In the genomic region with DNA sequence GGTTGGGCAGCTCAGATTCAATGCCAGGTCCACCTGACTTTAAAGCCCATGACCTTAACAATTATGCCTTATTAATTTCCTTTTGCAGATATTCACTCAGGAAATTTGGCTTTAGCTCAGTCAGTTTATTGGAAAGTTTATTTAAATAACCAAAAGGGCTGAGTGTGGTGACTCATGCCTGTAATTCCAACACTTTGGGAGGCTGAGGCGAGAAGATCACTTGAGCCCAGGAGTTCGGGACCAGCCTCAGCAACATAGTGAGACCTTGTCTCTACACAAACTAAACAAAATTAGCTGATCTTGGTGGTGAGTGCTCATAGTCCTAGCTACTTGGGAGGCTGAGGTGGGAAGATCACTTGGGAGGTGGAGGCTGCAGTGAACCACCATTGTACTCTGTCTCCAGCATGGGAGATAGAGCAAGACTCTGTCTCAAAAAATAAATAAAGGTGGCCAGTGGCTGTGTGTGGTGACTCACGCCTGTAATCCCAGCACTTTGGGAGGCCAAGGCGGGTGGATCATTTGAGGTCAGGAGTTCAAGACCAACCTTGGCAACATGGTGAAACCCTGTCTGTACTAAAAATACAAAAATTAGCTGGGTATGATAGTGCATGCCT, we compare ENCODE assay signal across 20 cellular contexts. TPM values are rescaled to one million over a fixed set of nuclear protein-coding genes. Genes with fewer than 3 reads are reported as not detected.
DNase-seq lines count a peak whose midpoint lies in the region; ATAC-seq and TF ChIP-seq lines count a peak whose summit lies in the region.
"Had no signal": no experiment of that assay in that cellular context is flagged by ENCODE, and none has a peak within 500 bp of the region (broad histone marks: within the 10 kb centered on the region; RNA-seq: fewer than 3 reads in every experiment).

No MANE protein-coding gene starts in this region.

- no peaks in the 10 kb centered on the region for H3F3A ChIP-seq in PC-3 (ENCODE audit: low read length, unreplicated experiment)

- no peaks in the 10 kb centered on the region for H3K9me2 ChIP-seq in PC-3 (replicated peaks; ENCODE audit: low read length)
- H3K9me2 ChIP-seq in OCI-LY7 (ENCODE audit: insufficient read depth, low read length) = no peaks in the 10 kb centered on the region

- H4K20me1 ChIP-seq in mammary epithelial cell (ENCODE audit: insufficient read depth, low read length) = no peaks in the 10 kb centered on the region
- no peaks in the 10 kb centered on the region for H4K20me1 ChIP-seq in PC-3 (ENCODE audit: low read length)
- peaks cover 15% of the 10 kb centered on the region; the same call in 1 of the 2 replicates for H4K20me1 ChIP-seq in OCI-LY7 (ENCODE audit: insufficient read depth, low read length)

- H3K79me2 ChIP-seq in mammary epithelial cell (ENCODE audit: insufficient read depth, low read length) = no peaks in the 10 kb centered on the region
- H3K79me2 ChIP-seq in PC-3 (ENCODE audit: low read length) = no peaks in the 10 kb centered on the region
- peaks cover 91% of the 10 kb centered on the region for H3K79me2 ChIP-seq in OCI-LY7 (ENCODE audit: insufficient read depth, low read depth, low read length)

- WGBS in mammary epithelial cell (ENCODE audit: low coverage, missing lambda C conversion rate) = 94% methylated on average over 4 of the region's 4 CpGs

- H3K27me3 ChIP-seq in mammary epithelial cell (ENCODE audit: insufficient read depth, low read length) (no peaks in the 10 kb centered on the region), PC-3 (ENCODE audit: low read length) (no peaks in the 10 kb centered on the region)
- H3K27me3 ChIP-seq: SJCRH30 had no signal

- H3K4me2 ChIP-seq in mammary epithelial cell (ENCODE audit: insufficient read depth, low read depth, low read length) (no peak overlapping the region), PC-3 (ENCODE audit: low read length) (no peak overlapping the region), OCI-LY7 (ENCODE audit: low read length) (no peak overlapping the region)

- H3K9me3 ChIP-seq in mammary epithelial cell (replicated peaks; ENCODE audit: insufficient read depth, low read length) (no peaks in the 10 kb centered on the region), PC-3 (ENCODE audit: low read length) (no peaks in the 10 kb centered on the region), OCI-LY7 (ENCODE audit: low read length) (no peaks in the 10 kb centered on the region)
- H3K9me3 ChIP-seq: heart right ventricle, SJCRH30 had no signal

- H2AFZ ChIP-seq in mammary epithelial cell (ENCODE audit: low read depth, low read length) (no peak overlapping the region), PC-3 (ENCODE audit: low read length) (no peak overlapping the region), OCI-LY7 (ENCODE audit: low read length) (no peak overlapping the region)

- in situ Hi-C loops in mammary epithelial cell (cut with MboI; ENCODE audit: low sequenced_read_pairs in 2 of 2) = no loop called here

- H3K9me3 Mint-ChIP-seq in MCF 10A (ENCODE audit: unreplicated experiment) = no peaks in the 10 kb centered on the region
- H3K9me3 Mint-ChIP-seq in activated naive CD8-positive, alpha-beta T cell treated with anti-CD3 and anti-CD28 coated beads, Interleukin-2, amount 50 U/mL, for 24 hours = no peaks in the 10 kb centered on the region
- H3K9me3 Mint-ChIP-seq in stimulated activated naive B cell treated with anti-CD40 and anti-IgM and Interleukin-4, amounts not matched to agents 10 μg/mL and 1 μg/mL and 100 μg/mL, for 72 hours = peaks cover 0 to 3% of the 10 kb centered on the region in 2 donors
- H3K9me3 Mint-ChIP-seq: nephron progenitor cell had no signal

- H3K4me3 ChIP-seq in mammary epithelial cell (replicated peaks in 1 of 3; ENCODE audit: insufficient read depth in 1 of 3, low read depth in 2 of 3, low read length in 3 of 3) (no peak overlapping the region), PC-3 (ENCODE audit: low read length) (no peak overlapping the region), OCI-LY7 (ENCODE audit: low read depth, low read length, poor library complexity, severe bottlenecking) (no peak overlapping the region)
- H3K4me3 ChIP-seq: SJCRH30 had no signal

- no peaks in the 10 kb centered on the region for H3K4me1 ChIP-seq in mammary epithelial cell (ENCODE audit: insufficient read depth, low read length)
- H3K4me1 ChIP-seq in PC-3 (ENCODE audit: insufficient read depth, low read length) = peaks cover 5% of the 10 kb centered on the region; the same call in 1 of the 2 replicates
- no peaks in the 10 kb centered on the region for H3K4me1 ChIP-seq in OCI-LY7 (ENCODE audit: insufficient read depth, low read length, poor library complexity, severe bottlenecking)
- H3K4me1 ChIP-seq: SJCRH30 had no signal

- no peak overlapping the region for H3K27ac Mint-ChIP-seq in MCF 10A (ENCODE audit: low read depth, unreplicated experiment)
- H3K27ac Mint-ChIP-seq in activated naive CD8-positive, alpha-beta T cell treated with anti-CD3 and anti-CD28 coated beads, Interleukin-2, amount 50 U/mL, for 24 hours = peak overlapping the region; percentile 98
- H3K27ac Mint-ChIP-seq in stimulated activated naive B cell treated with anti-CD40 and anti-IgM and Interleukin-4, amounts not matched to agents 10 μg/mL and 1 μg/mL and 100 μg/mL, for 72 hours = peak overlapping the region; percentile 76
- H3K27ac Mint-ChIP-seq: nephron progenitor cell had no signal

- POLR2A ChIA-PET in MCF 10A (lab: Yijun Ruan, JAX) (interaction anchor here (1.2 to 1.4 kb wide), 2 partner anchors 15 to 182 kb away, joined by 3 read pairs; no protein-coding TSS in a partner anchor), PC-3 (lab: Charles Lee; ENCODE audit: unreplicated experiment) (no interaction called here), OCI-LY7 (lab: Charles Lee) (interaction anchor here (0.6 kb wide), 1 partner anchor 11 kb away, joined by 3 read pairs; no protein-coding TSS in a partner anchor), RWPE1 (lab: Yijun Ruan, JAX; ENCODE audit: low non-redundant PET) (no interaction called here)

- no peaks in the 10 kb centered on the region for H3K36me3 ChIP-seq in mammary epithelial cell (ENCODE audit: insufficient read depth, low read length)
- no peaks in the 10 kb centered on the region for H3K36me3 ChIP-seq in PC-3 (ENCODE audit: low read depth, low read length)
- H3K36me3 ChIP-seq in OCI-LY7 (ENCODE audit: insufficient read depth, low read length) = peaks cover 91% of the 10 kb centered on the region
- H3K36me3 ChIP-seq: SJCRH30 had no signal

- CTCF ChIA-PET in MCF 10A (lab: Yijun Ruan, JAX) = interaction anchor here (0.7 to 1.4 kb wide), 4 partner anchors 14 to 400 kb away, joined by 3 to 6 read pairs (median 4); no protein-coding TSS in a partner anchor
- CTCF ChIA-PET in mammary epithelial cell (lab: Charles Lee; ENCODE audit: low non-redundant PET) = no interaction called here
- CTCF ChIA-PET in PC-3 (lab: Charles Lee) = interaction anchor here (0.6 kb wide), 1 partner anchor 456 kb away, joined by 3 read pairs; no protein-coding TSS in a partner anchor
- CTCF ChIA-PET in OCI-LY7 (lab: Charles Lee; ENCODE audit: unreplicated experiment) = no interaction called here
- CTCF ChIA-PET in RWPE1 (lab: Yijun Ruan, JAX) = no interaction called here

- intact Hi-C loops in MCF 10A (cut with micrococcal nuclease) (no loop called here), mammary epithelial cell (cut with micrococcal nuclease) (no loop called here), PC-3 (cut with micrococcal nuclease) (no loop called here), OCI-LY7 (cut with micrococcal nuclease; ENCODE audit: unreplicated experiment) (loop anchor here (10.0 kb wide), 1 partner anchor 65 kb away; no protein-coding TSS in a partner anchor)

- dilution Hi-C loops in mammary epithelial cell (cut with HindIII; ENCODE audit: low sequenced_read_pairs) = no loop called here

- no peak for TF ChIP-seq CTCF in MCF 10A (IDR thresholded peaks at IDR 0.05; ENCODE audit: unreplicated experiment)
- TF ChIP-seq CTCF in mammary epithelial cell (conservative IDR thresholded peaks at IDR 0.05 in 1 of 2, IDR thresholded peaks at IDR 0.05 in 1 of 2; ENCODE audit: extremely low read depth in 1 of 2, insufficient read depth in 1 of 2, low read depth in 1 of 2, low read length in 2 of 2) = no peak
- TF ChIP-seq CTCF in PC-3 (conservative IDR thresholded peaks at IDR 0.05; ENCODE audit: low read depth, low read length) = no peak
- no peak for TF ChIP-seq CTCF in OCI-LY7 (conservative IDR thresholded peaks at IDR 0.05; ENCODE audit: low read length)
- TF ChIP-seq CTCF in RWPE1 (conservative IDR thresholded peaks at IDR 0.05; ENCODE audit: low read depth) = no peak

- H3K36me3 Mint-ChIP-seq in MCF 10A (ENCODE audit: insufficient read depth, unreplicated experiment) = no peaks in the 10 kb centered on the region
- H3K36me3 Mint-ChIP-seq in activated naive CD8-positive, alpha-beta T cell treated with anti-CD3 and anti-CD28 coated beads, Interleukin-2, amount 50 U/mL, for 24 hours (ENCODE audit: low read depth) = peaks cover 75% of the 10 kb centered on the region
- peaks cover 41 to 59% of the 10 kb centered on the region in 2 donors for H3K36me3 Mint-ChIP-seq in stimulated activated naive B cell treated with anti-CD40 and anti-IgM and Interleukin-4, amounts not matched to agents 10 μg/mL and 1 μg/mL and 100 μg/mL, for 72 hours

- H3K4me3 Mint-ChIP-seq in MCF 10A (ENCODE audit: unreplicated experiment) = no peak overlapping the region
- H3K4me3 Mint-ChIP-seq in activated naive CD8-positive, alpha-beta T cell treated with anti-CD3 and anti-CD28 coated beads, Interleukin-2, amount 50 U/mL, for 24 hours = peak overlapping the region; percentile 87
- H3K4me3 Mint-ChIP-seq in stimulated activated naive B cell treated with anti-CD40 and anti-IgM and Interleukin-4, amounts not matched to agents 10 μg/mL and 1 μg/mL and 100 μg/mL, for 72 hours = no peak overlapping the region
- H3K4me3 Mint-ChIP-seq: nephron progenitor cell had no signal

- BruUV-seq in MCF 10A (replicated peaks; lab: Mats Ljungman, UMichigan) = no TSS peak
- no TSS peak for BruUV-seq in mammary epithelial cell (replicated peaks; lab: Mats Ljungman, UMichigan)
- BruUV-seq in PC-3 (replicated peaks; lab: Mats Ljungman, UMichigan) = no TSS peak
- BruUV-seq in OCI-LY7 (replicated peaks; lab: Mats Ljungman, UMichigan) = no TSS peak

- peak; percentile 21 for DNase-seq in MCF 10A (ENCODE audit: unreplicated experiment)
- no peak for DNase-seq in mammary epithelial cell
- DNase-seq in PC-3 = peak; percentile 29
- DNase-seq in activated naive CD8-positive, alpha-beta T cell treated with anti-CD3 and anti-CD28 coated beads, Interleukin-2, amount 50 U/mL, for 24 hours = no peak
- DNase-seq in stimulated activated naive B cell treated with anti-CD40 and anti-IgM and Interleukin-4, amounts not matched to agents 10 μg/mL and 1 μg/mL and 100 μg/mL, for 72 hours = no peak
- no peak for DNase-seq in hypothalamus (lab: John Stamatoyannopoulos, UW)
- DNase-seq in OCI-LY7 (ENCODE audit: low spot score) = no peak
- DNase-seq in RWPE1 (ENCODE audit: low spot score) = no peak
- DNase-seq: activated CD4-positive, CD25-positive, alpha-beta regulatory T cell; AML-193; cerebellar nuclear complex; heart right ventricle; KG1; NCI-H2081; nephron progenitor cell; right cardiac atrium; SJCRH30; stimulated activated CD4-positive, alpha-beta T cell treated with anti-CD3 and anti-CD28 coated beads, Interleukin-2, amount 100 ng/mL, for 48 hours had no signal

- H3K9ac ChIP-seq in mammary epithelial cell (ENCODE audit: insufficient read depth, low read length) (no peak overlapping the region), PC-3 (ENCODE audit: low read length) (no peak overlapping the region)

- H3K27ac ChIP-seq in mammary epithelial cell (ENCODE audit: insufficient read depth, low read depth, low read length) (no peak overlapping the region), PC-3 (ENCODE audit: low read length) (no peak overlapping the region), OCI-LY7 (ENCODE audit: low read depth, low read length, poor library complexity, severe bottlenecking) (no peak overlapping the region), RWPE1 (no peak overlapping the region)
- H3K27ac ChIP-seq: epithelial cell of prostate, SJCRH30 had no signal

- peak; percentile 24; the same call in 1 of the 2 replicates for ATAC-seq in PC-3
- no peak for ATAC-seq in activated naive CD8-positive, alpha-beta T cell treated with anti-CD3 and anti-CD28 coated beads, Interleukin-2, amount 50 U/mL, for 24 hours
- ATAC-seq in stimulated activated naive B cell treated with anti-CD40 and anti-IgM and Interleukin-4, amounts not matched to agents 10 μg/mL and 1 μg/mL and 100 μg/mL, for 72 hours (replicated peaks) = no peak
- ATAC-seq: heart right ventricle, left lobe of liver, right cardiac atrium had no signal

- no peaks in the 10 kb centered on the region for H3K27me3 Mint-ChIP-seq in MCF 10A (ENCODE audit: insufficient read depth, unreplicated experiment)
- H3K27me3 Mint-ChIP-seq in activated naive CD8-positive, alpha-beta T cell treated with anti-CD3 and anti-CD28 coated beads, Interleukin-2, amount 50 U/mL, for 24 hours = no peaks in the 10 kb centered on the region
- H3K27me3 Mint-ChIP-seq in stimulated activated naive B cell treated with anti-CD40 and anti-IgM and Interleukin-4, amounts not matched to agents 10 μg/mL and 1 μg/mL and 100 μg/mL, for 72 hours = no peaks in the 10 kb centered on the region

- no peaks in the 10 kb centered on the region for H3K4me1 Mint-ChIP-seq in MCF 10A (ENCODE audit: insufficient read depth, unreplicated experiment)
- peaks cover 92% of the 10 kb centered on the region for H3K4me1 Mint-ChIP-seq in activated naive CD8-positive, alpha-beta T cell treated with anti-CD3 and anti-CD28 coated beads, Interleukin-2, amount 50 U/mL, for 24 hours
- H3K4me1 Mint-ChIP-seq in stimulated activated naive B cell treated with anti-CD40 and anti-IgM and Interleukin-4, amounts not matched to agents 10 μg/mL and 1 μg/mL and 100 μg/mL, for 72 hours = peaks cover 45 to 80% of the 10 kb centered on the region in 2 donors

RNA-seq across cellular contexts. Expression of gene RHOH, which starts 43.3 kb away (rescaled TPM):
- total RNA-seq in MCF 10A (2022) = not detected in 2 replicates
- not detected for total RNA-seq in mammary epithelial cell
- not detected for polyA plus RNA-seq in mammary epithelial cell
- polyA minus RNA-seq in mammary epithelial cell = not detected
- total RNA-seq in PC-3 (2014; rRNA removed) = 0.12 TPM in 1 of 2 replicates, not detected in the other
- total RNA-seq in OCI-LY7 (2014; rRNA removed; shearing (Covaris generic)) = 35.5 and 38.2 TPM in 2 replicates
- 83.2 and 87.4 TPM in 2 replicates for total RNA-seq in OCI-LY7 (2022)
- total RNA-seq: SJCRH30 had no signal

Comparison
In these comparisons a context has a peak if more than half of its experiments do, and no peak if none do; other contexts are left out.
1. DNase-seq: peak in MCF 10A (single experiment) and PC-3 (single experiment); none in mammary epithelial cell (single experiment), activated naive CD8-positive, alpha-beta T cell treated with anti-CD3 and anti-CD28 coated beads, Interleukin-2, amount 50 U/mL, for 24 hours (single experiment), stimulated activated naive B cell treated with anti-CD40 and anti-IgM and Interleukin-4, amounts not matched to agents 10 μg/mL and 1 μg/mL and 100 μg/mL, for 72 hours (single experiment), hypothalamus (0 of 51), OCI-LY7 (single experiment) and RWPE1 (single experiment).
2. CTCF ChIA-PET loops: an anchor here in MCF 10A (0.7 to 1.4 kb wide) and PC-3 (0.6 kb wide); none called in mammary epithelial cell, OCI-LY7 and RWPE1.
3. RNA of gene RHOH, which starts 43.3 kb away (total RNA-seq): 35.5 to 87.4 TPM in OCI-LY7; not detected in mammary epithelial cell, not detected in MCF 10A and 0.12 TPM in PC-3; every median in the first group is over 10 times any median in the second.
4. POLR2A ChIA-PET loops: an anchor here in MCF 10A (1.2 to 1.4 kb wide) and OCI-LY7 (0.6 kb wide); none called in PC-3 and RWPE1.